Comparison of ENCODE assay signal across 22 cellular contexts in the genomic region with DNA sequence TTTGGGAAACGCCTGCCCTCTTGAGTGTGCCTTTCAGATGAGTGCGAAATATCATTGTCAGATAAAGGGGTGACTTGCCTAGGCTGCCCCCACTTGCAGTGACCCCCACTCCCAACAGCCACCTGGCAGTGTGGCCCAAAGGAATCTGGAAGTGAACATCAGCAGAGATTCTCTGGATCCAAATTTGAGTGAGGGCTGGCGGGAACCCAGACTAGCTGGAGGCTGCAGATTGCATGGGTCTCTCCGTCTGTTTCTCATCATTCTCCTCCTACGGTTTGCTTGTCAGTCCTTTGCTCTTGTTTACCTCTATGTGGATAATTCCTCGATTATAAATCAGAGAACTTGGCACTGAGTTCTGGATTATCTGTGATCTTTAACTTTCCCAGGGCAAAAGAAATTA.
A peak's percentile ranks its signal among the peaks of the same experiment; 100 is the strongest.
DNase-seq lines count a peak whose midpoint lies in the region; ATAC-seq, FAIRE-seq and TF ChIP-seq lines count a peak whose summit lies in the region.
"Had no signal": no experiment of that assay in that cellular context is flagged by ENCODE, and none has a peak within 500 bp of the region (broad histone marks: within the 10 kb centered on the region; RNA-seq: fewer than 3 reads in every experiment).

No MANE protein-coding gene starts in this region.

- H3K27ac Mint-ChIP-seq in mesothelial cell of epicardium, result peak overlapping the region; percentile 85
- H3K27ac Mint-ChIP-seq in activated CD8-positive, alpha-beta T cell treated with anti-CD3 and anti-CD28 coated beads, Interleukin-2, amount 10 ng/mL, durations not matched to agents 7 days and 5 days, result no peak overlapping the region
- H3K27ac Mint-ChIP-seq: activated CD4-positive, alpha-beta T cell treated with anti-CD3 and anti-CD28 coated beads, Interleukin-2, amount 10 ng/mL, durations not matched to agents 24 days and 14 days had no signal

- peaks cover 71% of the 10 kb centered on the region for H3K4me1 Mint-ChIP-seq in mesothelial cell of epicardium
- H3K4me1 Mint-ChIP-seq in activated CD8-positive, alpha-beta T cell treated with anti-CD3 and anti-CD28 coated beads, Interleukin-2, amount 10 ng/mL, durations not matched to agents 7 days and 5 days (ENCODE audit: low read depth), result peaks cover 30% of the 10 kb centered on the region

- H3K9me3 Mint-ChIP-seq in mesothelial cell of epicardium, result no peaks in the 10 kb centered on the region
- no peaks in the 10 kb centered on the region for H3K9me3 Mint-ChIP-seq in activated CD8-positive, alpha-beta T cell treated with anti-CD3 and anti-CD28 coated beads, Interleukin-2, amount 10 ng/mL, durations not matched to agents 7 days and 5 days (ENCODE audit: insufficient read depth)
- H3K9me3 Mint-ChIP-seq: activated CD4-positive, alpha-beta T cell treated with anti-CD3 and anti-CD28 coated beads, Interleukin-2, amount 10 ng/mL, durations not matched to agents 24 days and 14 days; activated naive CD8-positive, alpha-beta T cell treated with anti-CD3 and anti-CD28 coated beads, Interleukin-2, amount 10 ng/mL, durations not matched to agents 7 days and 5 days; natural killer cell treated with Interleukin-12 subunit alpha and Interleukin-12 subunit beta and Interleukin-15 and Interleukin-18, amount 100 ng/mL, for 72 hours had no signal

- no peak overlapping the region for H3K4me3 Mint-ChIP-seq in mesothelial cell of epicardium
- H3K4me3 Mint-ChIP-seq in activated CD8-positive, alpha-beta T cell treated with anti-CD3 and anti-CD28 coated beads, Interleukin-2, amount 10 ng/mL, durations not matched to agents 7 days and 5 days, result no peak overlapping the region
- H3K4me3 Mint-ChIP-seq: activated CD4-positive, alpha-beta T cell treated with anti-CD3 and anti-CD28 coated beads, Interleukin-2, amount 10 ng/mL, durations not matched to agents 24 days and 14 days; activated naive CD8-positive, alpha-beta T cell treated with anti-CD3 and anti-CD28 coated beads, Interleukin-2, amount 10 ng/mL, durations not matched to agents 7 days and 5 days; natural killer cell treated with Interleukin-12 subunit alpha and Interleukin-12 subunit beta and Interleukin-15 and Interleukin-18, amount 100 ng/mL, for 72 hours had no signal

- H3K36me3 ChIP-seq in stomach (no peaks in the 10 kb centered on the region), adrenal gland (replicated peaks in 1 of 2) (no peaks in the 10 kb centered on the region)
- H3K36me3 ChIP-seq: right lobe of liver had no signal

- H3K27me3 ChIP-seq in stomach (no peaks in the 10 kb centered on the region), adrenal gland (no peaks in the 10 kb centered on the region)
- H3K27me3 ChIP-seq: right lobe of liver had no signal

- FAIRE-seq in HTR-8/SVneo (lab: Jason Lieb, UNC), result peak; percentile 51

- no peak for TF ChIP-seq POLR2A in stomach (IDR thresholded peaks at IDR 0.05)
- no peak for TF ChIP-seq POLR2A in adrenal gland (IDR thresholded peaks at IDR 0.05)

- H3K4me1 ChIP-seq in stomach (peaks cover 47 to 93% (median 62%) of the 10 kb centered on the region in 4 donors), adrenal gland (replicated peaks in 1 of 2) (peaks cover 3 to 8% of the 10 kb centered on the region in 2 donors)
- H3K4me1 ChIP-seq: right lobe of liver had no signal

- H3K9me3 ChIP-seq in stomach, result no peaks in the 10 kb centered on the region
- H3K9me3 ChIP-seq in adrenal gland (replicated peaks in 1 of 3), result no peaks in the 10 kb centered on the region
- H3K9me3 ChIP-seq: right lobe of liver had no signal

- H3K4me3 ChIP-seq in stomach (no peak overlapping the region), adrenal gland (no peak overlapping the region)
- H3K4me3 ChIP-seq: right lobe of liver had no signal

- WGBS in stomach, 5 donors, result 54 to 61% (median 60%) methylated on average over 6 of the region's 6 CpGs
- 66 to 79% (median 75%) methylated on average over 6 of the region's 6 CpGs for WGBS in adrenal gland, 4 donors

- H3K27ac ChIP-seq in stomach (peak overlapping the region; percentile 42 to 88 (median 82)), adrenal gland (no peak overlapping the region)
- H3K27ac ChIP-seq: C4-2B, right lobe of liver had no signal

- H3K27me3 Mint-ChIP-seq in mesothelial cell of epicardium (ENCODE audit: low read depth), result no peaks in the 10 kb centered on the region
- H3K27me3 Mint-ChIP-seq in activated CD8-positive, alpha-beta T cell treated with anti-CD3 and anti-CD28 coated beads, Interleukin-2, amount 10 ng/mL, durations not matched to agents 7 days and 5 days (ENCODE audit: low read depth), result no peaks in the 10 kb centered on the region
- H3K27me3 Mint-ChIP-seq: activated CD4-positive, alpha-beta T cell treated with anti-CD3 and anti-CD28 coated beads, Interleukin-2, amount 10 ng/mL, durations not matched to agents 24 days and 14 days; activated naive CD8-positive, alpha-beta T cell treated with anti-CD3 and anti-CD28 coated beads, Interleukin-2, amount 10 ng/mL, durations not matched to agents 7 days and 5 days; natural killer cell treated with Interleukin-12 subunit alpha and Interleukin-12 subunit beta and Interleukin-15 and Interleukin-18, amount 100 ng/mL, for 72 hours had no signal

- TF ChIP-seq CTCF in mesothelial cell of epicardium (IDR thresholded peaks at IDR 0.05; ENCODE audit: unreplicated experiment) (no peak), stomach (IDR thresholded peaks at IDR 0.05) (no peak), adrenal gland (IDR thresholded peaks at IDR 0.05) (no peak)

- TF ChIP-seq EP300 in stomach (IDR thresholded peaks at IDR 0.05), result no peak

- POLR2A ChIA-PET in activated CD8-positive, alpha-beta T cell treated with anti-CD3 and anti-CD28 coated beads, Interleukin-2, amount 10 ng/mL, durations not matched to agents 7 days and 5 days (lab: Charles Lee), result no interaction called here

- no peak for ATAC-seq in activated CD8-positive, alpha-beta T cell treated with anti-CD3 and anti-CD28 coated beads, Interleukin-2, amount 10 ng/mL, durations not matched to agents 7 days and 5 days
- ATAC-seq: left colon; natural killer cell treated with Interleukin-12 subunit alpha and Interleukin-12 subunit beta and Interleukin-15 and Interleukin-18, amount 100 ng/mL, for 72 hours; right lobe of liver had no signal

- intact Hi-C loops in stomach (cut with DNase I; ENCODE audit: low total_unique reads) (no loop called here), adrenal gland (cut with DNase I) (no loop called here)

- CTCF ChIA-PET in activated CD8-positive, alpha-beta T cell treated with anti-CD3 and anti-CD28 coated beads, Interleukin-2, amount 10 ng/mL, durations not matched to agents 7 days and 5 days (lab: Charles Lee), result no interaction called here

- DNase-seq in HTR-8/SVneo (ENCODE audit: insufficient read length, low spot score) (no peak), ecto neural progenitor cell (ENCODE audit: low spot score) (peak; percentile 3), mesothelial cell of epicardium (ENCODE audit: low spot score in 2 of 2, unreplicated experiment in 2 of 2) (no peak), stomach (no peak), NOMO-1 (lab: John Stamatoyannopoulos, UW; ENCODE audit: unreplicated experiment in 2 of 2) (no peak), adrenal gland (no peak)
- DNase-seq in activated CD8-positive, alpha-beta T cell treated with anti-CD3 and anti-CD28 coated beads, Interleukin-2, amount 10 ng/mL, durations not matched to agents 7 days and 5 days, result no peak
- no peak for DNase-seq in activated CD8-positive, alpha-beta memory T cell treated with anti-CD3 and anti-CD28 coated beads, Interleukin-2, amount 50 U/mL, for 48 hours
- DNase-seq: activated CD4-positive, alpha-beta T cell treated with anti-CD3 and anti-CD28 coated beads, Interleukin-2, amount 10 ng/mL, durations not matched to agents 24 days and 14 days; activated naive CD8-positive, alpha-beta T cell treated with anti-CD3 and anti-CD28 coated beads, Interleukin-2, amount 10 ng/mL, durations not matched to agents 7 days and 5 days; activated T-cell treated with anti-CD3 and anti-CD28 coated beads, Interleukin-2, amount 50 U/mL, for 1 hour; cerebellar nuclear complex; DMS79; hypothalamus; left colon; NCI-H2107; right lobe of liver; SIG-M5; stimulated activated CD4-positive, alpha-beta T cell treated with anti-CD3 and anti-CD28 coated beads, Interleukin-4, amount 100 ng/mL, for 4 hours; T-helper 9 cell had no signal

- H3K36me3 Mint-ChIP-seq in mesothelial cell of epicardium, result no peaks in the 10 kb centered on the region
- H3K36me3 Mint-ChIP-seq in activated CD8-positive, alpha-beta T cell treated with anti-CD3 and anti-CD28 coated beads, Interleukin-2, amount 10 ng/mL, durations not matched to agents 7 days and 5 days (ENCODE audit: low read depth), result no peaks in the 10 kb centered on the region
- H3K36me3 Mint-ChIP-seq: natural killer cell treated with Interleukin-12 subunit alpha and Interleukin-12 subunit beta and Interleukin-15 and Interleukin-18, amount 100 ng/mL, for 72 hours had no signal

Comparison
In these comparisons a context has a peak if more than half of its experiments do, and no peak if none do; other contexts are left out.
1. H3K27ac ChIP-seq: peak in stomach (5 of 5); none in adrenal gland (0 of 5).